In genomic region chr16:30010817-30011504, GRCh38 we compare ENCODE assay signal across 8 cellular contexts. TPM values are rescaled to one million over a fixed set of nuclear protein-coding genes. Genes with fewer than 3 reads are reported as not detected.
A peak's percentile ranks its signal among the peaks of the same experiment; 100 is the strongest.
DNase-seq lines count a peak whose midpoint lies in the region; ATAC-seq and TF ChIP-seq lines count a peak whose summit lies in the region.

TSS of gene DOC2A (minus strand) at chr16:30011027. CDS start at chr16:30010222, 805 bp downstream.

- H3K4me3 ChIP-seq in HUES64 (ENCODE audit: low read length) (peak within 1 kb of the TSS; percentile 78), fibroblast of lung (replicated peaks in 1 of 4; ENCODE audit: control extremely low read depth in 1 of 4, insufficient read depth in 1 of 4, low read depth in 3 of 4, low read length in 4 of 4) (peak within 1 kb of the TSS in 2 of 4 experiments; percentile 29 to 46), gastrocnemius medialis (peak within 1 kb of the TSS; percentile 18 to 41 (median 30))

- H3K9ac ChIP-seq in HUES64 (ENCODE audit: low read depth, low read length) (no peak within 1 kb of the TSS), fibroblast of lung (ENCODE audit: insufficient read depth, low read length) (no peak within 1 kb of the TSS)

- H3K4me2 ChIP-seq in fibroblast of lung (ENCODE audit: extremely low read depth, insufficient read depth, low read length) = peak within 1 kb of the TSS; percentile 64

- no peaks in the 10 kb centered on the region for H4K20me1 ChIP-seq in fibroblast of lung (ENCODE audit: control insufficient read depth, extremely low read depth, insufficient read depth, low read length)

- H3K4me1 ChIP-seq in HUES64 (ENCODE audit: insufficient read depth, low read length) (peaks cover 3% of the 10 kb centered on the region; the same call in 1 of the 2 replicates), fibroblast of lung (ENCODE audit: control insufficient read depth, extremely low read depth, insufficient read depth, low read length) (no peaks in the 10 kb centered on the region), gastrocnemius medialis (peaks cover 3 to 9% of the 10 kb centered on the region in 2 donors)

- H3K36me3 ChIP-seq in HUES64 (ENCODE audit: insufficient read depth, low read length) = 0 out of 2 replicates have a peak, but pooled peaks cover 3% of the 10 kb centered on the region
- peaks cover 2% of the 10 kb centered on the region for H3K36me3 ChIP-seq in fibroblast of lung (ENCODE audit: control insufficient read depth, insufficient read depth, low read length)
- H3K36me3 ChIP-seq in gastrocnemius medialis = no peaks in the 10 kb centered on the region

- under 1% methylated on average over 82 of the region's 84 CpGs for WGBS in HUES64

- POLR2A ChIA-PET in activated CD4-positive, alpha-beta T cell treated with anti-CD3 and anti-CD28 coated beads, Interleukin-2, amount 10 ng/mL, durations not matched to agents 7 days and 5 days (lab: Charles Lee) = no interaction called here

- ATAC-seq in gastrocnemius medialis (no peak), GM19467 (IDR thresholded peaks at IDR 0.05; ENCODE audit: unreplicated experiment) (no peak), GM21717 (IDR thresholded peaks at IDR 0.05; ENCODE audit: unreplicated experiment) (no peak)

- TF ChIP-seq CTCF in CD14-positive monocyte (IDR thresholded peaks at IDR 0.05) = no peak
- no peak for TF ChIP-seq CTCF in fibroblast of lung (conservative IDR thresholded peaks at IDR 0.05 in 1 of 2, IDR thresholded peaks at IDR 0.05 in 1 of 2; ENCODE audit: low read depth in 1 of 2, low read length in 2 of 2)
- TF ChIP-seq CTCF in gastrocnemius medialis (IDR thresholded peaks at IDR 0.05 in 4 of 5, conservative IDR thresholded peaks at IDR 0.05 in 1 of 5) = no peak

- DNase-seq in CD14-positive monocyte (ENCODE audit: low spot score) (no peak), fibroblast of lung (ENCODE audit: low read depth in 2 of 2) (no peak), gastrocnemius medialis (no peak), cerebellar cortex (ENCODE audit: low spot score) (no peak)
- peak; percentile 47 for DNase-seq in activated CD4-positive, alpha-beta T cell treated with anti-CD3 and anti-CD28 coated beads, Interleukin-2, amount 10 ng/mL, durations not matched to agents 7 days and 5 days

- H3K27ac Mint-ChIP-seq in CD14-positive monocyte = no peak within 1 kb of the TSS
- H3K27ac Mint-ChIP-seq in activated CD4-positive, alpha-beta T cell treated with anti-CD3 and anti-CD28 coated beads, Interleukin-2, amount 10 ng/mL, durations not matched to agents 7 days and 5 days = no peak within 1 kb of the TSS

- no peak within 1 kb of the TSS for H2AFZ ChIP-seq in fibroblast of lung (ENCODE audit: low read length)

- H3K9me3 ChIP-seq in HUES64 (ENCODE audit: insufficient read depth, low read depth, low read length) (no peaks in the 10 kb centered on the region), fibroblast of lung (ENCODE audit: control insufficient read depth, insufficient read depth, low read depth, low read length) (no peaks in the 10 kb centered on the region), gastrocnemius medialis (no peaks in the 10 kb centered on the region)

- CTCF ChIA-PET in activated CD4-positive, alpha-beta T cell treated with anti-CD3 and anti-CD28 coated beads, Interleukin-2, amount 10 ng/mL, durations not matched to agents 7 days and 5 days (lab: Charles Lee) = interaction anchor here (0.6 kb wide), 1 partner anchor 187 kb away, joined by 4 read pairs; no protein-coding TSS in a partner anchor

- intact Hi-C loops in CD14-positive monocyte (cut with micrococcal nuclease) = no loop called here
- intact Hi-C loops in gastrocnemius medialis (cut with DNase I; ENCODE audit: low total_unique reads) = no loop called here

- H3K79me2 ChIP-seq in fibroblast of lung (ENCODE audit: control insufficient read depth, insufficient read depth, low read length) = no peaks in the 10 kb centered on the region

- H3K27ac ChIP-seq in HUES64 (ENCODE audit: low read depth, low read length) (no peak within 1 kb of the TSS), fibroblast of lung (ENCODE audit: insufficient read depth, low read length) (no peak within 1 kb of the TSS), gastrocnemius medialis (no peak within 1 kb of the TSS)

- no peak for TF ChIP-seq POLR2A in gastrocnemius medialis (IDR thresholded peaks at IDR 0.05)

- H3K27me3 ChIP-seq in HUES64 (ENCODE audit: insufficient read depth, low read length) = peaks cover 37% of the 10 kb centered on the region
- H3K27me3 ChIP-seq in fibroblast of lung (ENCODE audit: control insufficient read depth, insufficient read depth, low read length) = peaks cover 19% of the 10 kb centered on the region
- peaks cover 36 to 40% (median 37%) of the 10 kb centered on the region in 3 donors for H3K27me3 ChIP-seq in gastrocnemius medialis

- peaks cover 2 to 4% of the 10 kb centered on the region in 2 donors for H3K36me3 Mint-ChIP-seq in CD14-positive monocyte
- no peaks in the 10 kb centered on the region for H3K36me3 Mint-ChIP-seq in activated CD4-positive, alpha-beta T cell treated with anti-CD3 and anti-CD28 coated beads, Interleukin-2, amount 10 ng/mL, durations not matched to agents 7 days and 5 days (ENCODE audit: low read depth)

- H3K27me3 Mint-ChIP-seq in CD14-positive monocyte (ENCODE audit: low read depth in 3 of 3) = peaks cover 38 to 67% (median 51%) of the 10 kb centered on the region in 3 donors
- H3K27me3 Mint-ChIP-seq in activated CD4-positive, alpha-beta T cell treated with anti-CD3 and anti-CD28 coated beads, Interleukin-2, amount 10 ng/mL, durations not matched to agents 7 days and 5 days = peaks cover 26% of the 10 kb centered on the region

- in situ Hi-C loops in gastrocnemius medialis (cut with MboI; ENCODE audit: low sequenced_read_pairs in 4 of 4) = loop anchor here in 1 of 4 donors (25.0 kb wide), 1 partner anchor 324 kb away; the partner anchor contains the start of gene QPRT

- peak within 1 kb of the TSS; percentile 61 to 83 for H3K4me3 Mint-ChIP-seq in CD14-positive monocyte
- peak within 1 kb of the TSS; percentile 73 for H3K4me3 Mint-ChIP-seq in activated CD4-positive, alpha-beta T cell treated with anti-CD3 and anti-CD28 coated beads, Interleukin-2, amount 10 ng/mL, durations not matched to agents 7 days and 5 days

- peaks cover 0 to 17% (median 3%) of the 10 kb centered on the region in 7 donors for H3K9me3 Mint-ChIP-seq in CD14-positive monocyte
- no peaks in the 10 kb centered on the region for H3K9me3 Mint-ChIP-seq in activated CD4-positive, alpha-beta T cell treated with anti-CD3 and anti-CD28 coated beads, Interleukin-2, amount 10 ng/mL, durations not matched to agents 7 days and 5 days

- H3K4me1 Mint-ChIP-seq in CD14-positive monocyte = peaks cover 7% of the 10 kb centered on the region
- peaks cover 6% of the 10 kb centered on the region for H3K4me1 Mint-ChIP-seq in activated CD4-positive, alpha-beta T cell treated with anti-CD3 and anti-CD28 coated beads, Interleukin-2, amount 10 ng/mL, durations not matched to agents 7 days and 5 days

RNA-seq across cellular contexts. Expression of gene DOC2A, which starts in this region (rescaled TPM):
- under 1 TPM; 0.23 to 0.66 TPM for polyA plus RNA-seq in CD14-positive monocyte
- polyA plus RNA-seq in HUES64 (2013, experiment 1 of 2) = 3.3 TPM
- polyA plus RNA-seq in HUES64 (2013, experiment 2 of 2) = 3.7 TPM
- total RNA-seq in activated CD4-positive, alpha-beta T cell treated with anti-CD3 and anti-CD28 coated beads, Interleukin-2, amount 10 ng/mL, durations not matched to agents 7 days and 5 days = under 1 TPM; 0.19 to 0.30 TPM
- total RNA-seq in fibroblast of lung = 0.26 and 0.33 TPM in 2 replicates
- 0.03 TPM in 1 of 2 replicates, not detected in the other for polyA plus RNA-seq in fibroblast of lung
- not detected in 2 replicates for polyA plus RNA-seq in fibroblast of lung (2012)
- polyA minus RNA-seq in fibroblast of lung (ENCODE audit: low replicate concordance) = not detected in 2 replicates
- total RNA-seq in gastrocnemius medialis = not detected

Comparison
In these comparisons a context has a peak if more than half of its experiments do, and no peak if none do; other contexts are left out.
1. Peak in DNase-seq in activated CD4-positive, alpha-beta T cell treated with anti-CD3 and anti-CD28 coated beads, Interleukin-2, amount 10 ng/mL, durations not matched to agents 7 days and 5 days; RNA of the gene not detected or under 1 TPM.